Comparison of ENCODE assay signal across 20 cellular contexts in the genomic region with DNA sequence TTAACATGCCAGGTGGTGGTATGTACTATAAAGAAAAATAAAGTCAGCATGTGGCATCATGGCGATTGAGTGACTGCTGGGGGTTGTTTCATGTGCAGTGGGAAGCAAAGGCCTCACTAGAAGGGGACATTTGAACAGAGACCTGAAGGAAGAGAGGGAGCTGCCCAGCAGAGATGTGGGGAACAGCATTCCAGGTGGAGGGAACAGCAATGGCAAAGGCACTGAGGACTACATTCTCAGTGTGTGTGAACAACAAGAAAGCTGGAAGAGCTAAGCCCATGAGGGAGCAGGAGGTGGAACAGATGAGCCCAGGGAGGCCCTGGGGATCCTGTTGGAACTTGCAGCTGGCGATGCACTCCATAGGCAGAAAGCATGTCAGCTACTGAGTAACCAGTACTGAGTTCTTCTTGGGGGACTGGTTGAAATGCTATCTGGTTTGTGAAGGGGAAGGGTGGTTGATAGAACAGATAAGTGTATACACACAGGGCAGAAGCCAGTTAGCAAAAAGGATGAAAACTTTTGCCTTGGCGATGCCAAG. TPM values are rescaled to one million over a fixed set of nuclear protein-coding genes. Genes with fewer than 3 reads are reported as not detected.
DNase-seq lines count a peak whose midpoint lies in the region; ATAC-seq and TF ChIP-seq lines count a peak whose summit lies in the region.
"Had no signal": no experiment of that assay in that cellular context is flagged by ENCODE, and none has a peak within 500 bp of the region (broad histone marks: within the 10 kb centered on the region; RNA-seq: fewer than 3 reads in every experiment).

No MANE protein-coding gene starts in this region.

- in situ Hi-C loops in mammary epithelial cell (cut with MboI; ENCODE audit: low sequenced_read_pairs in 2 of 2) = no loop called here

- TF ChIP-seq CTCF in mammary epithelial cell (conservative IDR thresholded peaks at IDR 0.05 in 1 of 2, IDR thresholded peaks at IDR 0.05 in 1 of 2; ENCODE audit: extremely low read depth in 1 of 2, insufficient read depth in 1 of 2, low read depth in 1 of 2, low read length in 2 of 2) (no peak), breast epithelium (IDR thresholded peaks at IDR 0.05) (no peak), epithelial cell of esophagus (IDR thresholded peaks at IDR 0.05; ENCODE audit: insufficient read depth, low read depth, low read length, missing control alignments) (no peak), testis (IDR thresholded peaks at IDR 0.05) (no peak)

- H3K27ac Mint-ChIP-seq in activated naive CD8-positive, alpha-beta T cell treated with anti-CD3 and anti-CD28 coated beads for 36 hours = peak overlapping the region; percentile 26
- peak overlapping the region; percentile 9 for H3K27ac Mint-ChIP-seq in stimulated activated effector memory CD8-positive, alpha-beta T cell treated with anti-CD3 and anti-CD28 coated beads, Interleukin-12 subunit alpha, Interleukin-12 subunit beta, amount 100 ng/mL, for 72 hours
- H3K27ac Mint-ChIP-seq: HFFc6 had no signal

- CTCF ChIA-PET in mammary epithelial cell (lab: Charles Lee; ENCODE audit: low non-redundant PET) = no interaction called here

- H3K4me3 ChIP-seq in mammary epithelial cell (replicated peaks in 1 of 3; ENCODE audit: insufficient read depth in 1 of 3, low read depth in 2 of 3, low read length in 3 of 3) (no peak overlapping the region), breast epithelium (no peak overlapping the region), epithelial cell of esophagus (ENCODE audit: low read length) (no peak overlapping the region), testis (no peak overlapping the region)
- H3K4me3 ChIP-seq: BLaER1 treated with 17β-estradiol and CSF1 and Interleukin-3, amounts not matched to agents 10 nM and 100 nM had no signal

- H3K9me3 Mint-ChIP-seq in activated naive CD8-positive, alpha-beta T cell treated with anti-CD3 and anti-CD28 coated beads for 36 hours = peaks cover 2% of the 10 kb centered on the region
- H3K9me3 Mint-ChIP-seq in stimulated activated effector memory CD8-positive, alpha-beta T cell treated with anti-CD3 and anti-CD28 coated beads, Interleukin-12 subunit alpha, Interleukin-12 subunit beta, amount 100 ng/mL, for 72 hours = no peaks in the 10 kb centered on the region
- H3K9me3 Mint-ChIP-seq: CD4-positive, CD25-positive, alpha-beta regulatory T cell; HFFc6 had no signal

- H3K27ac ChIP-seq in mammary epithelial cell (ENCODE audit: insufficient read depth, low read depth, low read length) (no peak overlapping the region), breast epithelium (no peak overlapping the region), testis (no peak overlapping the region)
- H3K27ac ChIP-seq: BLaER1 treated with 17β-estradiol and CSF1 and Interleukin-3, amounts not matched to agents 10 nM and 100 nM; HL-60 had no signal

- H3K4me1 ChIP-seq in mammary epithelial cell (ENCODE audit: insufficient read depth, low read length) = no peaks in the 10 kb centered on the region
- no peaks in the 10 kb centered on the region for H3K4me1 ChIP-seq in breast epithelium
- no peaks in the 10 kb centered on the region for H3K4me1 ChIP-seq in testis

- H2AFZ ChIP-seq in mammary epithelial cell (ENCODE audit: low read depth, low read length) = no peak overlapping the region

- TF ChIP-seq POLR2A in breast epithelium (IDR thresholded peaks at IDR 0.05) (no peak), testis (IDR thresholded peaks at IDR 0.05) (no peak)

- ATAC-seq in stimulated activated effector memory CD8-positive, alpha-beta T cell treated with anti-CD3 and anti-CD28 coated beads, Interleukin-12 subunit alpha, Interleukin-12 subunit beta, amount 100 ng/mL, for 72 hours = peak; percentile 16
- ATAC-seq in HG03432 (IDR thresholded peaks at IDR 0.05; ENCODE audit: unreplicated experiment) = no peak

- H4K20me1 ChIP-seq in mammary epithelial cell (ENCODE audit: insufficient read depth, low read length) = no peaks in the 10 kb centered on the region
- H4K20me1 ChIP-seq: BLaER1 treated with 17β-estradiol and CSF1 and Interleukin-3, amounts not matched to agents 10 nM and 100 nM had no signal

- no peaks in the 10 kb centered on the region for H3K36me3 Mint-ChIP-seq in activated naive CD8-positive, alpha-beta T cell treated with anti-CD3 and anti-CD28 coated beads for 36 hours
- H3K36me3 Mint-ChIP-seq in stimulated activated effector memory CD8-positive, alpha-beta T cell treated with anti-CD3 and anti-CD28 coated beads, Interleukin-12 subunit alpha, Interleukin-12 subunit beta, amount 100 ng/mL, for 72 hours = no peaks in the 10 kb centered on the region
- H3K36me3 Mint-ChIP-seq: CD4-positive, CD25-positive, alpha-beta regulatory T cell had no signal

- BruUV-seq in mammary epithelial cell (replicated peaks; lab: Mats Ljungman, UMichigan) = no TSS peak

- intact Hi-C loops in mammary epithelial cell (cut with micrococcal nuclease) (no loop called here), breast epithelium (cut with DNase I; ENCODE audit: low total_unique reads) (no loop called here), testis (cut with DNase I; ENCODE audit: low total_unique reads) (no loop called here)

- H3K36me3 ChIP-seq in mammary epithelial cell (ENCODE audit: insufficient read depth, low read length) (no peaks in the 10 kb centered on the region), breast epithelium (no peaks in the 10 kb centered on the region), testis (ENCODE audit: low read depth, missing control alignments) (no peaks in the 10 kb centered on the region)
- H3K36me3 ChIP-seq: BLaER1 treated with 17β-estradiol and CSF1 and Interleukin-3, amounts not matched to agents 10 nM and 100 nM had no signal

- H3K27me3 ChIP-seq in mammary epithelial cell (ENCODE audit: insufficient read depth, low read length) = no peaks in the 10 kb centered on the region
- no peaks in the 10 kb centered on the region for H3K27me3 ChIP-seq in breast epithelium
- no peaks in the 10 kb centered on the region for H3K27me3 ChIP-seq in testis
- H3K27me3 ChIP-seq: BLaER1 treated with 17β-estradiol and CSF1 and Interleukin-3, amounts not matched to agents 10 nM and 100 nM had no signal

- H3K4me1 Mint-ChIP-seq in activated naive CD8-positive, alpha-beta T cell treated with anti-CD3 and anti-CD28 coated beads for 36 hours = peaks cover 13% of the 10 kb centered on the region
- peaks cover 12% of the 10 kb centered on the region for H3K4me1 Mint-ChIP-seq in stimulated activated effector memory CD8-positive, alpha-beta T cell treated with anti-CD3 and anti-CD28 coated beads, Interleukin-12 subunit alpha, Interleukin-12 subunit beta, amount 100 ng/mL, for 72 hours

- no peak overlapping the region for H3K4me2 ChIP-seq in mammary epithelial cell (ENCODE audit: insufficient read depth, low read depth, low read length)
- H3K4me2 ChIP-seq: BLaER1 treated with 17β-estradiol and CSF1 and Interleukin-3, amounts not matched to agents 10 nM and 100 nM had no signal

- DNase-seq in mammary epithelial cell = peak; percentile 15
- no peak for DNase-seq in breast epithelium (ENCODE audit: low spot score in 2 of 2)
- DNase-seq in activated naive CD8-positive, alpha-beta T cell treated with anti-CD3 and anti-CD28 coated beads for 36 hours = no peak
- peak; percentile 55 for DNase-seq in epithelial cell of esophagus (ENCODE audit: low read depth)
- no peak for DNase-seq in stimulated activated effector memory CD8-positive, alpha-beta T cell treated with anti-CD3 and anti-CD28 coated beads, Interleukin-12 subunit alpha, Interleukin-12 subunit beta, amount 100 ng/mL, for 72 hours (ENCODE audit: low spot score in 2 of 2)
- DNase-seq in NCI-H526 treated with DMSO at 0.1 percent for 48 hours (lab: John Stamatoyannopoulos, UW) = no peak
- DNase-seq in testis = no peak
- DNase-seq: ACHN; Calu3; CD4-positive, CD25-positive, alpha-beta regulatory T cell; DMS153; DMS79 treated with DMSO at 0.1 percent for 48 hours; EL; GOT3; HCEC 1CT; HFFc6 had no signal

- H3K4me3 Mint-ChIP-seq in activated naive CD8-positive, alpha-beta T cell treated with anti-CD3 and anti-CD28 coated beads for 36 hours = no peak overlapping the region
- H3K4me3 Mint-ChIP-seq in stimulated activated effector memory CD8-positive, alpha-beta T cell treated with anti-CD3 and anti-CD28 coated beads, Interleukin-12 subunit alpha, Interleukin-12 subunit beta, amount 100 ng/mL, for 72 hours = no peak overlapping the region
- H3K4me3 Mint-ChIP-seq: CD4-positive, CD25-positive, alpha-beta regulatory T cell; HFFc6 had no signal

- H3K9me3 ChIP-seq in mammary epithelial cell (replicated peaks; ENCODE audit: insufficient read depth, low read length) (no peaks in the 10 kb centered on the region), breast epithelium (no peaks in the 10 kb centered on the region), testis (no peaks in the 10 kb centered on the region)

- dilution Hi-C loops in mammary epithelial cell (cut with HindIII; ENCODE audit: low sequenced_read_pairs) = no loop called here

- 100% methylated on average over 2 of the region's 3 CpGs for WGBS in mammary epithelial cell (ENCODE audit: low coverage, missing lambda C conversion rate)
- 94 to 100% methylated on average over 3 of the region's 3 CpGs for WGBS in testis, 2 donors

- H3K27me3 Mint-ChIP-seq in activated naive CD8-positive, alpha-beta T cell treated with anti-CD3 and anti-CD28 coated beads for 36 hours = no peaks in the 10 kb centered on the region
- H3K27me3 Mint-ChIP-seq: CD4-positive, CD25-positive, alpha-beta regulatory T cell had no signal

- no peaks in the 10 kb centered on the region for H3K79me2 ChIP-seq in mammary epithelial cell (ENCODE audit: insufficient read depth, low read length)

- no peak overlapping the region for H3K9ac ChIP-seq in mammary epithelial cell (ENCODE audit: insufficient read depth, low read length)
- H3K9ac ChIP-seq: BLaER1 treated with 17β-estradiol and CSF1 and Interleukin-3, amounts not matched to agents 10 nM and 100 nM had no signal

RNA-seq across cellular contexts. Expression of a gene that starts 29.2 kb away (rescaled TPM):
- total RNA-seq in mammary epithelial cell = not detected
- polyA plus RNA-seq in mammary epithelial cell = not detected
- not detected for polyA minus RNA-seq in mammary epithelial cell
- not detected for total RNA-seq in breast epithelium
- total RNA-seq in activated naive CD8-positive, alpha-beta T cell treated with anti-CD3 and anti-CD28 coated beads for 36 hours = not detected
- total RNA-seq in testis = not detected
- not detected for polyA plus RNA-seq in testis (ENCODE audit: insufficient read depth, low read depth, low replicate concordance)
- total RNA-seq: A172; Calu3; CD4-positive, CD25-positive, alpha-beta regulatory T cell; HFFc6 had no signal
- polyA plus RNA-seq: CD4-positive, CD25-positive, alpha-beta regulatory T cell had no signal

Comparison
In these comparisons a context has a peak if more than half of its experiments do, and no peak if none do; other contexts are left out.
1. DNase-seq: peak in mammary epithelial cell (single experiment) and epithelial cell of esophagus (single experiment); none in breast epithelium (0 of 2), activated naive CD8-positive, alpha-beta T cell treated with anti-CD3 and anti-CD28 coated beads for 36 hours (single experiment), stimulated activated effector memory CD8-positive, alpha-beta T cell treated with anti-CD3 and anti-CD28 coated beads, Interleukin-12 subunit alpha, Interleukin-12 subunit beta, amount 100 ng/mL, for 72 hours (0 of 2), NCI-H526 treated with DMSO at 0.1 percent for 48 hours (single experiment) and testis (single experiment).